1 cellular context compared by ENCODE assay signal in genomic region chr19:18379803-18380747, GRCh38.
A peak's percentile ranks its signal among the peaks of the same experiment; 100 is the strongest.
TF ChIP-seq lines count a peak whose summit lies in the region.

No MANE protein-coding gene starts in this region.

TF ChIP-seq in HepG2, 621 proteins besides CTCF, POLR2A, EP300 and RAD21 (continues in another document):
- peak; percentile 74 for TF ChIP-seq ZMYM3 (CRISPR knock-in tag; IDR thresholded peaks at IDR 0.05)
- TF ChIP-seq DR1 (CRISPR knock-in tag; IDR thresholded peaks at IDR 0.05) = no peak
- TF ChIP-seq BORCS8-MEF2B (CRISPR knock-in tag; IDR thresholded peaks at IDR 0.05) = peak; percentile 66; the same call in 1 of the 2 replicates
- no peak for TF ChIP-seq ZNF530 (CRISPR knock-in tag; IDR thresholded peaks at IDR 0.05; ENCODE audit: low read depth)
- no peak; the same call in 1 of the 2 replicates for TF ChIP-seq POLR2G (IDR thresholded peaks at IDR 0.05; ENCODE audit: low read depth, low read length)
- TF ChIP-seq HCFC1 (IDR thresholded peaks at IDR 0.05; ENCODE audit: low read depth, low read length) = no peak
- peak; percentile 28; the same call in 1 of the 2 replicates for TF ChIP-seq TAF1 (CRISPR knock-in tag; IDR thresholded peaks at IDR 0.05)
- TF ChIP-seq, protein P1, sequence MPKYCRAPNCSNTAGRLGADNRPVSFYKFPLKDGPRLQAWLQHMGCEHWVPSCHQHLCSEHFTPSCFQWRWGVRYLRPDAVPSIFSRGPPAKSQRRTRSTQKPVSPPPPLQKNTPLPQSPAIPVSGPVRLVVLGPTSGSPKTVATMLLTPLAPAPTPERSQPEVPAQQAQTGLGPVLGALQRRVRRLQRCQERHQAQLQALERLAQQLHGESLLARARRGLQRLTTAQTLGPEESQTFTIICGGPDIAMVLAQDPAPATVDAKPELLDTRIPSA (CRISPR knock-in tag; IDR thresholded peaks at IDR 0.05; ENCODE audit: borderline replicate concordance) = no peak
- peak; percentile 67 for TF ChIP-seq ELF1 (CRISPR knock-in tag; IDR thresholded peaks at IDR 0.05)
- TF ChIP-seq, protein P2, sequence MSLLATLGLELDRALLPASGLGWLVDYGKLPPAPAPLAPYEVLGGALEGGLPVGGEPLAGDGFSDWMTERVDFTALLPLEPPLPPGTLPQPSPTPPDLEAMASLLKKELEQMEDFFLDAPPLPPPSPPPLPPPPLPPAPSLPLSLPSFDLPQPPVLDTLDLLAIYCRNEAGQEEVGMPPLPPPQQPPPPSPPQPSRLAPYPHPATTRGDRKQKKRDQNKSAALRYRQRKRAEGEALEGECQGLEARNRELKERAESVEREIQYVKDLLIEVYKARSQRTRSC (CRISPR knock-in tag; IDR thresholded peaks at IDR 0.05; ENCODE audit: low read depth) = no peak
- no peak; the same call in 1 of the 2 replicates for TF ChIP-seq ZNF232 (CRISPR knock-in tag; IDR thresholded peaks at IDR 0.05; ENCODE audit: borderline replicate concordance)
- no peak for TF ChIP-seq ZNF83 (CRISPR knock-in tag; IDR thresholded peaks at IDR 0.05; ENCODE audit: borderline replicate concordance)
- no peak for TF ChIP-seq ARNT (IDR thresholded peaks at IDR 0.05)
- TF ChIP-seq, protein P3, sequence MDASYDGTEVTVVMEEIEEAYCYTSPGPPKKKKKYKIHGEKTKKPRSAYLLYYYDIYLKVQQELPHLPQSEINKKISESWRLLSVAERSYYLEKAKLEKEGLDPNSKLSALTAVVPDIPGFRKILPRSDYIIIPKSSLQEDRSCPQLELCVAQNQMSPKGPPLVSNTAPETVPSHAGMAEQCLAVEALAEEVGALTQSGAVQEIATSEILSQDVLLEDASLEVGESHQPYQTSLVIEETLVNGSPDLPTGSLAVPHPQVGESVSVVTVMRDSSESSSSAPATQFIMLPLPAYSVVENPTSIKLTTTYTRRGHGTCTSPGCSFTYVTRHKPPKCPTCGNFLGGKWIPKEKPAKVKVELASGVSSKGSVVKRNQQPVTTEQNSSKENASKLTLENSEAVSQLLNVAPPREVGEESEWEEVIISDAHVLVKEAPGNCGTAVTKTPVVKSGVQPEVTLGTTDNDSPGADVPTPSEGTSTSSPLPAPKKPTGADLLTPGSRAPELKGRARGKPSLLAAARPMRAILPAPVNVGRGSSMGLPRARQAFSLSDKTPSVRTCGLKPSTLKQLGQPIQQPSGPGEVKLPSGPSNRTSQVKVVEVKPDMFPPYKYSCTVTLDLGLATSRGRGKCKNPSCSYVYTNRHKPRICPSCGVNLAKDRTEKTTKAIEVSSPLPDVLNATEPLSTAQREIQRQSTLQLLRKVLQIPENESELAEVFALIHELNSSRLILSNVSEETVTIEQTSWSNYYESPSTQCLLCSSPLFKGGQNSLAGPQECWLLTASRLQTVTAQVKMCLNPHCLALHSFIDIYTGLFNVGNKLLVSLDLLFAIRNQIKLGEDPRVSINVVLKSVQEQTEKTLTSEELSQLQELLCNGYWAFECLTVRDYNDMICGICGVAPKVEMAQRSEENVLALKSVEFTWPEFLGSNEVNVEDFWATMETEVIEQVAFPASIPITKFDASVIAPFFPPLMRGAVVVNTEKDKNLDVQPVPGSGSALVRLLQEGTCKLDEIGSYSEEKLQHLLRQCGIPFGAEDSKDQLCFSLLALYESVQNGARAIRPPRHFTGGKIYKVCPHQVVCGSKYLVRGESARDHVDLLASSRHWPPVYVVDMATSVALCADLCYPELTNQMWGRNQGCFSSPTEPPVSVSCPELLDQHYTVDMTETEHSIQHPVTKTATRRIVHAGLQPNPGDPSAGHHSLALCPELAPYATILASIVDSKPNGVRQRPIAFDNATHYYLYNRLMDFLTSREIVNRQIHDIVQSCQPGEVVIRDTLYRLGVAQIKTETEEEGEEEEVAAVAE (CRISPR knock-in tag; IDR thresholded peaks at IDR 0.05; ENCODE audit: borderline replicate concordance) = peak; percentile 89; the same call in 1 of the 2 replicates
- TF ChIP-seq NCOA2 (CRISPR knock-in tag; IDR thresholded peaks at IDR 0.05) = peak; percentile 98
- TF ChIP-seq SMARCE1 (IDR thresholded peaks at IDR 0.05; ENCODE audit: borderline replicate concordance) = no peak
- peak; percentile 73; the same call in 1 of the 2 replicates for TF ChIP-seq ZNF792 (CRISPR knock-in tag; IDR thresholded peaks at IDR 0.05)
- TF ChIP-seq, protein P4, sequence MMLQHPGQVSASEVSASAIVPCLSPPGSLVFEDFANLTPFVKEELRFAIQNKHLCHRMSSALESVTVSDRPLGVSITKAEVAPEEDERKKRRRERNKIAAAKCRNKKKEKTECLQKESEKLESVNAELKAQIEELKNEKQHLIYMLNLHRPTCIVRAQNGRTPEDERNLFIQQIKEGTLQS (CRISPR knock-in tag; IDR thresholded peaks at IDR 0.05) = peak; percentile 88
- peak; percentile 99 for TF ChIP-seq JUN (CRISPR knock-in tag; IDR thresholded peaks at IDR 0.05)
- TF ChIP-seq, protein P5, sequence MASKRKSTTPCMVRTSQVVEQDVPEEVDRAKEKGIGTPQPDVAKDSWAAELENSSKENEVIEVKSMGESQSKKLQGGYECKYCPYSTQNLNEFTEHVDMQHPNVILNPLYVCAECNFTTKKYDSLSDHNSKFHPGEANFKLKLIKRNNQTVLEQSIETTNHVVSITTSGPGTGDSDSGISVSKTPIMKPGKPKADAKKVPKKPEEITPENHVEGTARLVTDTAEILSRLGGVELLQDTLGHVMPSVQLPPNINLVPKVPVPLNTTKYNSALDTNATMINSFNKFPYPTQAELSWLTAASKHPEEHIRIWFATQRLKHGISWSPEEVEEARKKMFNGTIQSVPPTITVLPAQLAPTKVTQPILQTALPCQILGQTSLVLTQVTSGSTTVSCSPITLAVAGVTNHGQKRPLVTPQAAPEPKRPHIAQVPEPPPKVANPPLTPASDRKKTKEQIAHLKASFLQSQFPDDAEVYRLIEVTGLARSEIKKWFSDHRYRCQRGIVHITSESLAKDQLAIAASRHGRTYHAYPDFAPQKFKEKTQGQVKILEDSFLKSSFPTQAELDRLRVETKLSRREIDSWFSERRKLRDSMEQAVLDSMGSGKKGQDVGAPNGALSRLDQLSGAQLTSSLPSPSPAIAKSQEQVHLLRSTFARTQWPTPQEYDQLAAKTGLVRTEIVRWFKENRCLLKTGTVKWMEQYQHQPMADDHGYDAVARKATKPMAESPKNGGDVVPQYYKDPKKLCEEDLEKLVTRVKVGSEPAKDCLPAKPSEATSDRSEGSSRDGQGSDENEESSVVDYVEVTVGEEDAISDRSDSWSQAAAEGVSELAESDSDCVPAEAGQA (IDR thresholded peaks at IDR 0.05; ENCODE audit: low read depth) = peak; percentile 90
- TF ChIP-seq, protein P5 (CRISPR knock-in tag; IDR thresholded peaks at IDR 0.05; ENCODE audit: borderline replicate concordance) = 0 out of 2 replicates have a peak, but pooled peaks have one; percentile 39
- no peak for TF ChIP-seq ZNF549 (CRISPR knock-in tag; IDR thresholded peaks at IDR 0.05)
- TF ChIP-seq CCAR2 (optimal IDR thresholded peaks at IDR 0.05; ENCODE audit: low read depth, low read length) = no peak
- no peak for TF ChIP-seq ZNF562 (CRISPR knock-in tag; IDR thresholded peaks at IDR 0.05; ENCODE audit: borderline replicate concordance)
- peak; percentile 89; the same call in 1 of the 2 replicates for TF ChIP-seq JUNB (CRISPR knock-in tag; IDR thresholded peaks at IDR 0.05; ENCODE audit: borderline replicate concordance)
- TF ChIP-seq RFX3 (CRISPR knock-in tag; IDR thresholded peaks at IDR 0.05) = no peak
- peak; percentile 23 for TF ChIP-seq ZNF18 (CRISPR knock-in tag; IDR thresholded peaks at IDR 0.05; ENCODE audit: insufficient replicate concordance)
- peak; percentile 53; the same call in 1 of the 2 replicates for TF ChIP-seq KLF15 (CRISPR knock-in tag; IDR thresholded peaks at IDR 0.05; ENCODE audit: borderline replicate concordance)
- peak; percentile 45 for TF ChIP-seq ZNF781 (CRISPR knock-in tag; IDR thresholded peaks at IDR 0.05; ENCODE audit: borderline replicate concordance, not compliant biosample characterization)
- TF ChIP-seq ZNF430 (CRISPR knock-in tag; IDR thresholded peaks at IDR 0.05) = peak; percentile 60; the same call in 1 of the 2 replicates
- TF ChIP-seq NCOR1 (IDR thresholded peaks at IDR 0.05; ENCODE audit: borderline replicate concordance, low read length) = peak; percentile 92; the same call in 1 of the 2 replicates
- TF ChIP-seq, protein P6, sequence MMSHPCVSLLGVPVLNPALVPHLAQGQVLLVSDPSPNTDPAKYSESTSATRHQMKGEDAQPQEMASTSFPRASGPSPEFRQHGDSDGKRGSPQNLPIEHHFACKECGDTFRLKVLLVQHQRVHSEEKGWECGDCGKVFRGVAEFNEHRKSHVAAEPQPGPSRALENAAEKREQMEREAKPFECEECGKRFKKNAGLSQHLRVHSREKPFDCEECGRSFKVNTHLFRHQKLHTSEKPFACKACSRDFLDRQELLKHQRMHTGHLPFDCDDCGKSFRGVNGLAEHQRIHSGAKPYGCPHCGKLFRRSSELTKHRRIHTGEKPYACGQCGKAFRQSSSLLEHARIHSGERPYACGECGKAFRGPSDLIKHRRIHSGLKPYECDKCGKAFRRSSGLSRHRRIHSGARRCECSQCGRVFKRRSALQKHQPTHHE (CRISPR knock-in tag; IDR thresholded peaks at IDR 0.05; ENCODE audit: borderline replicate concordance) = peak; percentile 94
- TF ChIP-seq TFDP2 (CRISPR knock-in tag; IDR thresholded peaks at IDR 0.05) = peak; percentile 63; the same call in 1 of the 2 replicates
- no peak for TF ChIP-seq ZNF7 (CRISPR knock-in tag; IDR thresholded peaks at IDR 0.05)
- TF ChIP-seq HNRNPL (IDR thresholded peaks at IDR 0.05; ENCODE audit: low read depth, low read length) = no peak
- TF ChIP-seq ZGPAT (CRISPR knock-in tag; IDR thresholded peaks at IDR 0.05) = peak; percentile 92
- peak; percentile 62 for TF ChIP-seq HINFP (CRISPR knock-in tag; IDR thresholded peaks at IDR 0.05; ENCODE audit: low read depth)
- no peak for TF ChIP-seq PAX8 (CRISPR knock-in tag; IDR thresholded peaks at IDR 0.05; ENCODE audit: borderline replicate concordance)
- TF ChIP-seq NR2C2 (CRISPR knock-in tag; IDR thresholded peaks at IDR 0.05; ENCODE audit: borderline replicate concordance) = peak; percentile 90
- TF ChIP-seq SOX13 (IDR thresholded peaks at IDR 0.05) = peak; percentile 96
- peak in 1 of 2 experiments; percentile 97; a peak in 2 of 4 replicates for TF ChIP-seq SOX13 (CRISPR knock-in tag; conservative IDR thresholded peaks at IDR 0.05 in 1 of 2, IDR thresholded peaks at IDR 0.05 in 1 of 2)
- peak; percentile 95 for TF ChIP-seq MYC (CRISPR knock-in tag; IDR thresholded peaks at IDR 0.05; ENCODE audit: borderline replicate concordance)
- TF ChIP-seq ZNF382 (CRISPR knock-in tag; IDR thresholded peaks at IDR 0.05; ENCODE audit: borderline replicate concordance) = no peak
